ENCODE assay signal across 28 cellular contexts in genomic region chr10:116109481-116109880, GRCh38.
"Had no signal": no experiment of that assay in that cellular context is flagged by ENCODE, and none has a peak within 500 bp of the region (broad histone marks: within the 10 kb centered on the region; RNA-seq: fewer than 3 reads in every experiment).

No MANE protein-coding gene starts in this region.

- H3K36me3 ChIP-seq: heart right ventricle, left ventricle myocardium inferior, pancreas, prostate gland, thyroid gland, transverse colon, vagina had no signal

- H3K4me3 Mint-ChIP-seq: naive thymus-derived CD4-positive, alpha-beta T cell; natural killer cell treated with Interleukin-12 subunit alpha and Interleukin-12 subunit beta and Interleukin-15 and Interleukin-18, amount 100 ng/mL, for 72 hours; stimulated activated naive B cell treated with anti-CD40 and anti-IgM and Interleukin-4, amounts not matched to agents 10 μg/mL and 1 μg/mL and 100 μg/mL, for 72 hours; stimulated activated naive CD8-positive, alpha-beta T cell treated with anti-CD3 and anti-CD28 coated beads, Interleukin-15, Interleukin-2, amounts not matched to agents 100 ng/mL and 50 ng/mL, for 24 hours had no signal

- ATAC-seq: heart right ventricle; left colon; mucosa of descending colon; naive thymus-derived CD4-positive, alpha-beta T cell; natural killer cell treated with Interleukin-12 subunit alpha and Interleukin-12 subunit beta and Interleukin-15 and Interleukin-18, amount 100 ng/mL, for 72 hours; pancreas; right cardiac atrium; sciatic nerve; stimulated activated naive B cell treated with anti-CD40 and anti-IgM and Interleukin-4, amounts not matched to agents 10 μg/mL and 1 μg/mL and 100 μg/mL, for 72 hours had no signal

- H3K9me3 Mint-ChIP-seq: natural killer cell treated with Interleukin-12 subunit alpha and Interleukin-12 subunit beta and Interleukin-15 and Interleukin-18, amount 100 ng/mL, for 72 hours; stimulated activated naive CD8-positive, alpha-beta T cell treated with anti-CD3 and anti-CD28 coated beads, Interleukin-15, Interleukin-2, amounts not matched to agents 100 ng/mL and 50 ng/mL, for 24 hours had no signal

- H3K27me3 ChIP-seq: pancreas, testis, thyroid gland, transverse colon, vagina had no signal

- H3K27ac Mint-ChIP-seq: naive thymus-derived CD4-positive, alpha-beta T cell; natural killer cell treated with Interleukin-12 subunit alpha and Interleukin-12 subunit beta and Interleukin-15 and Interleukin-18, amount 100 ng/mL, for 72 hours; stimulated activated naive B cell treated with anti-CD40 and anti-IgM and Interleukin-4, amounts not matched to agents 10 μg/mL and 1 μg/mL and 100 μg/mL, for 72 hours; stimulated activated naive CD8-positive, alpha-beta T cell treated with anti-CD3 and anti-CD28 coated beads, Interleukin-15, Interleukin-2, amounts not matched to agents 100 ng/mL and 50 ng/mL, for 24 hours had no signal

- H3K4me1 Mint-ChIP-seq: naive thymus-derived CD4-positive, alpha-beta T cell; stimulated activated naive B cell treated with anti-CD40 and anti-IgM and Interleukin-4, amounts not matched to agents 10 μg/mL and 1 μg/mL and 100 μg/mL, for 72 hours had no signal

- H3K27me3 Mint-ChIP-seq: natural killer cell treated with Interleukin-12 subunit alpha and Interleukin-12 subunit beta and Interleukin-15 and Interleukin-18, amount 100 ng/mL, for 72 hours; stimulated activated naive B cell treated with anti-CD40 and anti-IgM and Interleukin-4, amounts not matched to agents 10 μg/mL and 1 μg/mL and 100 μg/mL, for 72 hours; stimulated activated naive CD8-positive, alpha-beta T cell treated with anti-CD3 and anti-CD28 coated beads, Interleukin-15, Interleukin-2, amounts not matched to agents 100 ng/mL and 50 ng/mL, for 24 hours had no signal

- H3K36me3 Mint-ChIP-seq: naive thymus-derived CD4-positive, alpha-beta T cell; natural killer cell treated with Interleukin-12 subunit alpha and Interleukin-12 subunit beta and Interleukin-15 and Interleukin-18, amount 100 ng/mL, for 72 hours; stimulated activated naive B cell treated with anti-CD40 and anti-IgM and Interleukin-4, amounts not matched to agents 10 μg/mL and 1 μg/mL and 100 μg/mL, for 72 hours had no signal

- H3K4me3 ChIP-seq: heart right ventricle, left ventricle myocardium inferior, lung, mucosa of descending colon, pancreas, prostate gland, skin epidermis, testis, thyroid gland, transverse colon, vagina had no signal

- H3K4me1 ChIP-seq: heart right ventricle, left ventricle myocardium inferior, prostate gland, testis, thyroid gland, transverse colon, vagina had no signal

- DNase-seq: heart right ventricle; hippocampal formation; kidney; left colon; left ventricle myocardium inferior; mesendoderm; midbrain; mucosa of descending colon; naive thymus-derived CD4-positive, alpha-beta T cell; nucleus accumbens; pancreas; retina; right cardiac atrium; stimulated activated CD4-positive, alpha-beta T cell treated with anti-CD3 and anti-CD28 coated beads, Interleukin-12 subunit alpha, Interleukin-12 subunit beta, amount 100 ng/mL, for 4 hours; stimulated activated CD4-positive, alpha-beta T cell treated with anti-CD3 and anti-CD28 coated beads, Interleukin-15, amount 100 ng/mL, for 24 hours; stimulated activated CD4-positive, alpha-beta T cell treated with anti-CD3 and anti-CD28 coated beads, Interleukin-2, amount 100 ng/mL, for 24 hours; stimulated activated CD4-positive, alpha-beta T cell treated with anti-CD3 and anti-CD28 coated beads, Interleukin-4, amount 100 ng/mL, for 1 hour; stimulated activated naive B cell treated with anti-CD40 and anti-IgM and Interleukin-4, amounts not matched to agents 10 μg/mL and 1 μg/mL and 100 μg/mL, for 72 hours; testis; thyroid gland; transverse colon had no signal

- H3K9me3 ChIP-seq: heart right ventricle, left ventricle myocardium inferior, mucosa of descending colon, pancreas, prostate gland, testis, thyroid gland, transverse colon, vagina had no signal

- H3K27ac ChIP-seq: heart right ventricle, left ventricle myocardium inferior, pancreas, prostate gland, skin epidermis, testis, thyroid gland, transverse colon, vagina had no signal
